25 cellular contexts compared by ENCODE assay signal in the genomic region with DNA sequence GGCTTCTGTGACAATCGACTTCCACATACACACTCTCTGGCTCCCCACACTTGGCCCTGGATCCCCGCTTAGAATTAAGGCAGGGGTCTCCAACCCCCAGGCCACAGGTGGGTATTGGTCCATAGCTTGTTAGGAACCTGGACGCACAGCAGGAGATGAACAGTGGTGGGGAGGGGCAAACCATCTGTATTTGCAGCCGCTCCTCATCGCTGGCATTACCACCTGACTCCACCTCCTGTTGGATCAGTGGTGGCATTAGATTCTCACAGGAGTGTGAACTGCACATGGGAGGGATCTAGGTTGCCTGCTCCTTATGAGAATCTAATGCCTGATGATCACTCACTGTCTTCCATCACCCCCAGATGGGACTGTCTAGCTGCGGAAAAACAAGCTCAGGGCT. TPM values are rescaled to one million over a fixed set of nuclear protein-coding genes. Genes with fewer than 3 reads are reported as not detected.
A peak's percentile ranks its signal among the peaks of the same experiment; 100 is the strongest.
DNase-seq lines count a peak whose midpoint lies in the region; ATAC-seq, FAIRE-seq and TF ChIP-seq lines count a peak whose summit lies in the region.
"Had no signal": no experiment of that assay in that cellular context is flagged by ENCODE, and none has a peak within 500 bp of the region (broad histone marks: within the 10 kb centered on the region; RNA-seq: fewer than 3 reads in every experiment).

No MANE protein-coding gene starts in this region.

- peak overlapping the region; percentile 70 for H3K27ac Mint-ChIP-seq in nephron progenitor cell
- H3K27ac Mint-ChIP-seq in stimulated activated naive B cell treated with anti-CD40 and anti-IgM and Interleukin-4, amounts not matched to agents 10 μg/mL and 1 μg/mL and 100 μg/mL, for 72 hours: peak overlapping the region; percentile 70
- H3K27ac Mint-ChIP-seq: CD4-positive, CD25-positive, alpha-beta regulatory T cell; IgD-negative memory B cell had no signal

- H3K36me3 Mint-ChIP-seq in nephron progenitor cell (ENCODE audit: low read depth): peaks cover 32% of the 10 kb centered on the region
- H3K36me3 Mint-ChIP-seq in stimulated activated naive B cell treated with anti-CD40 and anti-IgM and Interleukin-4, amounts not matched to agents 10 μg/mL and 1 μg/mL and 100 μg/mL, for 72 hours: peaks cover 22 to 39% of the 10 kb centered on the region in 2 donors

- TF ChIP-seq CTCF in IMR-90 (conservative IDR thresholded peaks at IDR 0.05; ENCODE audit: low read depth, low read length) (no peak), H1 (IDR thresholded peaks at IDR 0.05; ENCODE audit: control extremely low read depth in 1 of 3, insufficient read depth in 1 of 3, low read depth in 1 of 3, low read length in 3 of 3) (no peak), nephron progenitor cell (IDR thresholded peaks at IDR 0.05) (no peak), transverse colon (IDR thresholded peaks at IDR 0.05) (no peak), gastroesophageal sphincter (IDR thresholded peaks at IDR 0.05) (no peak)

- no peak overlapping the region; the same call in 1 of the 2 replicates for H2BK12ac ChIP-seq in H1 (ENCODE audit: low read depth, low read length)

- no peak overlapping the region for H4K91ac ChIP-seq in IMR-90 (ENCODE audit: insufficient read depth, low read depth, low read length)
- no peak overlapping the region for H4K91ac ChIP-seq in H1 (replicated peaks; ENCODE audit: insufficient read length, low read length)

- H3K79me2 ChIP-seq in H1 (ENCODE audit: control insufficient read depth in 1 of 2, insufficient read depth in 2 of 2, low read length in 2 of 2): no peaks in the 10 kb centered on the region

- H3K23me2 ChIP-seq in H1 (ENCODE audit: low read depth, low read length): no peaks in the 10 kb centered on the region; the same call in 1 of the 2 replicates

- H4K20me1 ChIP-seq in IMR-90 (ENCODE audit: insufficient read depth, low read length) (0 out of 2 replicates have a peak, but pooled peaks cover 2% of the 10 kb centered on the region), H1 (replicated peaks in 1 of 2; ENCODE audit: control insufficient read depth in 1 of 2, insufficient read depth in 2 of 2, low read length in 2 of 2) (peaks cover 0 to 4% of the 10 kb centered on the region in 2 experiments)
- H4K20me1 ChIP-seq: BLaER1 had no signal

- no peak for TF ChIP-seq EP300 in H1 (IDR thresholded peaks at IDR 0.05; ENCODE audit: borderline replicate concordance in 1 of 2, low read depth in 2 of 2, low read length in 2 of 2)
- TF ChIP-seq EP300 in transverse colon (IDR thresholded peaks at IDR 0.05; ENCODE audit: low read depth): no peak
- TF ChIP-seq EP300 in gastroesophageal sphincter (IDR thresholded peaks at IDR 0.05): no peak

- H3K36me3 ChIP-seq in IMR-90 (ENCODE audit: control insufficient read depth, insufficient read depth, low read length) (peaks cover 10% of the 10 kb centered on the region; the same call in 1 of the 2 replicates), H1 (ENCODE audit: control insufficient read depth in 2 of 4, insufficient read depth in 4 of 4, low read length in 3 of 4) (no peaks in the 10 kb centered on the region), transverse colon (no peaks in the 10 kb centered on the region), gastroesophageal sphincter (peaks cover 0 to 50% of the 10 kb centered on the region in 2 donors)

- no peak for DNase-seq in IMR-90
- no peak for DNase-seq in H1 (ENCODE audit: low read depth in 1 of 2, low spot score in 2 of 2)
- no peak for DNase-seq in nephron progenitor cell
- no peak for DNase-seq in stimulated activated naive B cell treated with anti-CD40 and anti-IgM and Interleukin-4, amounts not matched to agents 10 μg/mL and 1 μg/mL and 100 μg/mL, for 72 hours
- DNase-seq in transverse colon: no peak
- DNase-seq: CD4-positive, CD25-positive, alpha-beta regulatory T cell; DMS153; DND-41; GM23248; HCEC 1CT; NCI-H1048; NCI-H1417; NCI-H1694; NCI-H2029 treated with DMSO at 0.1 percent for 48 hours; NCI-H2227 treated with DMSO at 0.1 percent for 48 hours; NCI-H526 treated with DMSO at 0.1 percent for 48 hours; SHP77 had no signal

- H3K4me2 ChIP-seq in IMR-90 (ENCODE audit: low read depth, low read length) (no peak overlapping the region), H1 (ENCODE audit: insufficient read depth in 1 of 2, low read depth in 2 of 2, low read length in 2 of 2) (no peak overlapping the region)
- H3K4me2 ChIP-seq: BLaER1 had no signal

- TF ChIP-seq RAD21 in IMR-90 (IDR thresholded peaks at IDR 0.05; ENCODE audit: low read length) (no peak), H1 (IDR thresholded peaks at IDR 0.05 in 1 of 2, conservative IDR thresholded peaks at IDR 0.05 in 1 of 2; ENCODE audit: low read depth in 2 of 2, low read length in 2 of 2) (no peak)

- H3K56ac ChIP-seq in IMR-90 (ENCODE audit: extremely low read depth, insufficient read depth, low read length): no peak overlapping the region
- no peak overlapping the region for H3K56ac ChIP-seq in H1 (replicated peaks; ENCODE audit: insufficient read length, low read depth, low read length)

- TF ChIP-seq POLR2A in IMR-90 (IDR thresholded peaks at IDR 0.05; ENCODE audit: low read depth, low read length) (no peak), H1 (IDR thresholded peaks at IDR 0.05; ENCODE audit: control extremely low read depth in 1 of 2, low read depth in 2 of 2, low read length in 2 of 2) (no peak), transverse colon (IDR thresholded peaks at IDR 0.05) (no peak), gastroesophageal sphincter (IDR thresholded peaks at IDR 0.05) (no peak)

- H4K8ac ChIP-seq in IMR-90 (ENCODE audit: low read depth in 2 of 2, low read length in 2 of 2): no peak overlapping the region
- H4K8ac ChIP-seq in H1 (ENCODE audit: extremely low read depth, insufficient read depth, low read length): no peak overlapping the region

- H3K14ac ChIP-seq in IMR-90 (replicated peaks; ENCODE audit: low read depth, low read length) (no peak overlapping the region), H1 (ENCODE audit: insufficient read length) (no peak overlapping the region)

- peaks cover 35% of the 10 kb centered on the region for H3K4me1 ChIP-seq in IMR-90 (ENCODE audit: control insufficient read depth, insufficient read depth, low read length)
- peaks cover 0 to 30% (median 21%) of the 10 kb centered on the region in 4 experiments; a peak in 6 of 7 replicates for H3K4me1 ChIP-seq in H1 (replicated peaks in 1 of 4; ENCODE audit: control insufficient read depth in 3 of 4, insufficient read depth in 4 of 4, low read length in 3 of 4)
- peaks cover 0 to 8% (median 0%) of the 10 kb centered on the region in 4 donors for H3K4me1 ChIP-seq in transverse colon
- H3K4me1 ChIP-seq in gastroesophageal sphincter: peaks cover 0 to 24% (median 6%) of the 10 kb centered on the region in 3 donors

- BruUV-seq in IMR-90 (replicated peaks; lab: Mats Ljungman, UMichigan): no TSS peak

- CTCF ChIA-PET in IMR-90 (lab: Yijun Ruan, JAX) (no interaction called here), H1 (lab: Charles Lee; ENCODE audit: partially characterized antibody) (interaction anchor here (0.6 to 3.9 kb wide), 9 partner anchors 18 to 45 kb away, joined by 3 to 11 read pairs (median 3); no protein-coding TSS in a partner anchor)

- H2BK20ac ChIP-seq in IMR-90 (ENCODE audit: low read depth, low read length) (no peak overlapping the region), H1 (ENCODE audit: low read length) (no peak overlapping the region)

- no CpG with 5 or more reads among the region's 6 CpGs for WGBS in IMR-90 (ENCODE audit: extremely low coverage in 2 of 2, insufficient read length in 1 of 2), 2 experiments
- WGBS in H1 (ENCODE audit: extremely low coverage in 1 of 2, insufficient coverage in 1 of 2, insufficient read length in 1 of 2, insufficient replicate concordance in 2 of 2, low coverage in 1 of 2, low lambda C conversion rate in 2 of 2, missing lambda C conversion rate in 1 of 2), 2 experiments: 85% methylated on average over 6 of the region's 6 CpGs; no CpG with 5 or more reads in 1 of the 2 experiments
- 85 to 100% methylated on average over 2 to 6 of the region's 6 CpGs for WGBS in transverse colon (ENCODE audit: low coverage in 1 of 2), 2 donors
- WGBS in gastroesophageal sphincter (ENCODE audit: low coverage in 1 of 2), 2 donors: 96 to 98% methylated on average over 3 to 5 of the region's 6 CpGs

- H2BK5ac ChIP-seq in IMR-90 (ENCODE audit: low read depth, low read length, poor library complexity, severe bottlenecking) (no peak overlapping the region), H1 (ENCODE audit: low read depth, low read length) (no peak overlapping the region)

- no peak overlapping the region for H3K9ac ChIP-seq in IMR-90 (ENCODE audit: low read depth, low read length)
- H3K9ac ChIP-seq in H1 (replicated peaks in 1 of 4; ENCODE audit: extremely low read depth in 1 of 4, low read depth in 3 of 4, low read length in 3 of 4): no peak overlapping the region
- H3K9ac ChIP-seq: BLaER1, GM23248 had no signal

- H2BK15ac ChIP-seq in IMR-90 (ENCODE audit: low read depth, low read length) (no peak overlapping the region), H1 (ENCODE audit: low read length) (0 out of 2 replicates have a peak overlapping the region, but pooled peaks have one; percentile 49)

- H3K9me3 ChIP-seq in IMR-90 (ENCODE audit: control insufficient read depth, insufficient read depth, low read length) (0 out of 2 replicates have a peak, but pooled peaks cover 3% of the 10 kb centered on the region), H1 (ENCODE audit: insufficient read depth in 2 of 2, low read depth in 1 of 2, low read length in 1 of 2) (no peaks in the 10 kb centered on the region), transverse colon (no peaks in the 10 kb centered on the region), gastroesophageal sphincter (no peaks in the 10 kb centered on the region)
- H3K9me3 ChIP-seq: BLaER1 had no signal

- no peak overlapping the region for H3K23ac ChIP-seq in IMR-90 (ENCODE audit: low read depth, low read length)
- no peak overlapping the region for H3K23ac ChIP-seq in H1 (ENCODE audit: insufficient read length)

- peaks cover 15 to 66% of the 10 kb centered on the region in 2 experiments for H3K79me1 ChIP-seq in IMR-90 (ENCODE audit: low read depth in 1 of 2, low read length in 2 of 2)
- no peaks in the 10 kb centered on the region; the same call in 1 of the 2 replicates for H3K79me1 ChIP-seq in H1 (ENCODE audit: low read depth, low read length)

- H3K18ac ChIP-seq in IMR-90 (ENCODE audit: low read depth, low read length) (no peak overlapping the region), H1 (ENCODE audit: extremely low read depth, low read length) (no peak overlapping the region)

- no peak overlapping the region for H4K5ac ChIP-seq in IMR-90 (ENCODE audit: low read depth, low read length)
- no peak overlapping the region for H4K5ac ChIP-seq in H1 (ENCODE audit: insufficient read length, low read depth, low read length)

- no peak overlapping the region for H2AK9ac ChIP-seq in IMR-90 (replicated peaks; ENCODE audit: low read depth, low read length, poor library complexity)

- peaks cover 3% of the 10 kb centered on the region for H3K27me3 Mint-ChIP-seq in nephron progenitor cell (ENCODE audit: low read depth, poor library complexity)
- H3K27me3 Mint-ChIP-seq in stimulated activated naive B cell treated with anti-CD40 and anti-IgM and Interleukin-4, amounts not matched to agents 10 μg/mL and 1 μg/mL and 100 μg/mL, for 72 hours: no peaks in the 10 kb centered on the region
- H3K27me3 Mint-ChIP-seq: CD4-positive, CD25-positive, alpha-beta regulatory T cell; IgD-negative memory B cell had no signal

- H2AK5ac ChIP-seq in IMR-90 (ENCODE audit: low read depth, low read length): peak overlapping the region; percentile 71
- H2AK5ac ChIP-seq in H1 (ENCODE audit: low read depth, low read length): no peak overlapping the region

- H2BK120ac ChIP-seq in IMR-90 (ENCODE audit: low read depth, low read length) (no peak overlapping the region; the same call in 1 of the 2 replicates), H1 (replicated peaks; ENCODE audit: low read depth, low read length) (no peak overlapping the region)

- ATAC-seq in IMR-90 (ENCODE audit: low read depth) (no peak), gastroesophageal sphincter (no peak), HG02642 (IDR thresholded peaks at IDR 0.05; ENCODE audit: poor library complexity, unreplicated experiment) (no peak)
- ATAC-seq in stimulated activated naive B cell treated with anti-CD40 and anti-IgM and Interleukin-4, amounts not matched to agents 10 μg/mL and 1 μg/mL and 100 μg/mL, for 72 hours (replicated peaks): no peak
- no peak for ATAC-seq in activated CD4-positive, CD25-positive, alpha-beta regulatory T cell treated with anti-CD3 and anti-CD28 coated beads, Interleukin-2, amount 50 U/mL, for 24 hours

- in situ Hi-C loops in IMR-90 (cut with MboI; ENCODE audit: low sequenced_read_pairs) (no loop called here), transverse colon (cut with MboI; ENCODE audit: low pct_ligation_motif_present in 1 of 4, low pct_unique_long_range_greater_than_20kb in 1 of 4, low sequenced_read_pairs in 3 of 4) (no loop called here)

- H3K4me1 Mint-ChIP-seq in nephron progenitor cell: peaks cover 91% of the 10 kb centered on the region
- H3K4me1 Mint-ChIP-seq in stimulated activated naive B cell treated with anti-CD40 and anti-IgM and Interleukin-4, amounts not matched to agents 10 μg/mL and 1 μg/mL and 100 μg/mL, for 72 hours: peaks cover 0 to 2% of the 10 kb centered on the region in 2 donors
- H3K4me1 Mint-ChIP-seq: IgD-negative memory B cell had no signal

- H3K27me3 ChIP-seq in IMR-90 (ENCODE audit: control insufficient read depth, insufficient read depth, low read length) (no peaks in the 10 kb centered on the region), H1 (replicated peaks in 1 of 4; ENCODE audit: control insufficient read depth in 3 of 4, extremely low read depth in 1 of 4, insufficient read depth in 3 of 4, low read length in 3 of 4) (no peaks in the 10 kb centered on the region), transverse colon (no peaks in the 10 kb centered on the region), gastroesophageal sphincter (no peaks in the 10 kb centered on the region)
- H3K27me3 ChIP-seq: BLaER1 had no signal

- no peak overlapping the region for H3K4me3 Mint-ChIP-seq in nephron progenitor cell
- H3K4me3 Mint-ChIP-seq in stimulated activated naive B cell treated with anti-CD40 and anti-IgM and Interleukin-4, amounts not matched to agents 10 μg/mL and 1 μg/mL and 100 μg/mL, for 72 hours: no peak overlapping the region
- H3K4me3 Mint-ChIP-seq: CD4-positive, CD25-positive, alpha-beta regulatory T cell; IgD-negative memory B cell had no signal

- dilution Hi-C loops in IMR-90 (cut with HindIII; ENCODE audit: low sequenced_read_pairs, unreplicated experiment): no loop called here

- peaks cover 33% of the 10 kb centered on the region for H3K9me1 ChIP-seq in IMR-90 (ENCODE audit: insufficient read depth, low read length)

- intact Hi-C loops in IMR-90 (cut with micrococcal nuclease): no loop called here
- intact Hi-C loops in transverse colon (cut with DNase I; ENCODE audit: low total_unique reads): no loop called here

- FAIRE-seq in H1 (lab: Jason Lieb, UNC): no peak
- FAIRE-seq: A204.1, GM18507 had no signal

- H3K4ac ChIP-seq in IMR-90 (ENCODE audit: low read depth, low read length) (no peak overlapping the region; the same call in 1 of the 2 replicates), H1 (replicated peaks; ENCODE audit: insufficient read length, low read depth, low read length) (no peak overlapping the region)

- peaks cover 13% of the 10 kb centered on the region for H3K9me3 Mint-ChIP-seq in nephron progenitor cell
- no peaks in the 10 kb centered on the region for H3K9me3 Mint-ChIP-seq in stimulated activated naive B cell treated with anti-CD40 and anti-IgM and Interleukin-4, amounts not matched to agents 10 μg/mL and 1 μg/mL and 100 μg/mL, for 72 hours

- H2AFZ ChIP-seq in IMR-90 (replicated peaks; ENCODE audit: low read length, poor library complexity) (no peak overlapping the region), H1 (ENCODE audit: low read length) (no peak overlapping the region)
- H2AFZ ChIP-seq: GM23248 had no signal

- H3K27ac ChIP-seq in IMR-90 (ENCODE audit: insufficient read depth, low read length) (no peak overlapping the region), H1 (ENCODE audit: low read depth, low read length) (no peak overlapping the region), transverse colon (no peak overlapping the region), gastroesophageal sphincter (no peak overlapping the region)
- H3K27ac ChIP-seq: BLaER1, GM23248, RWPE1 had no signal

- no peak overlapping the region for H3K4me3 ChIP-seq in IMR-90 (ENCODE audit: insufficient read depth, low read depth, low read length)
- no peak overlapping the region for H3K4me3 ChIP-seq in H1 (ENCODE audit: extremely low read depth in 1 of 4, insufficient read depth in 2 of 4, low read depth in 3 of 4, low read length in 4 of 4)
- no peak overlapping the region for H3K4me3 ChIP-seq in transverse colon
- H3K4me3 ChIP-seq in gastroesophageal sphincter: no peak overlapping the region
- H3K4me3 ChIP-seq: BLaER1, GM23248 had no signal

- POLR2A ChIA-PET in IMR-90 (lab: Charles Lee; ENCODE audit: unreplicated experiment) (no interaction called here), H1 (lab: Charles Lee; ENCODE audit: partially characterized antibody) (interaction anchor here (1.9 to 2.4 kb wide), 3 partner anchors 12 to 16 kb away, joined by 5 to 10 read pairs (median 9); a partner anchor contains a TSS)

RNA-seq across cellular contexts. Expression of a gene that starts 16.0 kb away (rescaled TPM):
- total RNA-seq in IMR-90 (2012; rRNA removed): 2.8 and 3.0 TPM in 2 replicates
- 11.1 and 12.8 TPM in 2 replicates for polyA plus RNA-seq in IMR-90 (2012; rRNA removed)
- polyA plus RNA-seq in IMR-90 (2012; cell fraction: cytosol; rRNA removed): 4.8 and 18.3 TPM in 2 replicates
- 25.0 and 36.8 TPM in 2 replicates for polyA plus RNA-seq in IMR-90 (2012; cell fraction: nucleus; rRNA removed; ENCODE audit: low replicate concordance)
- total RNA-seq in H1 (2021; fragmentation: NEBNext Ultra II Directional; extraction: Animal tissue kit (Norgen Biotek cat#: 25700)): 10.3 and 10.8 TPM in 2 replicates
- polyA plus RNA-seq in H1 (2011; rRNA removed): 6.3 and 8.7 TPM in 2 replicates
- 4.8 TPM for polyA plus RNA-seq in H1 (2011; cell fraction: cytosol; rRNA removed)
- 10.4 TPM for polyA plus RNA-seq in H1 (2011; cell fraction: nucleus; rRNA removed)
- polyA plus RNA-seq in H1 (2012, experiment 1 of 2): 4.7 to 9.1 TPM (median 6.6 TPM) in 4 replicates
- polyA plus RNA-seq in H1 (2012, experiment 2 of 2): 6.2 TPM
- polyA plus RNA-seq in H1 (2013, experiment 1 of 2): 5.7 TPM
- 5.1 TPM for polyA plus RNA-seq in H1 (2013, experiment 2 of 2)
- 4.0 and 5.2 TPM in 2 replicates for polyA minus RNA-seq in H1 (2011; rRNA and poly(A)+ RNA removed)
- 4.5 TPM for polyA minus RNA-seq in H1 (2011; cell fraction: cytosol; rRNA and poly(A)+ RNA removed)
- 6.0 TPM for polyA minus RNA-seq in H1 (2011; cell fraction: nucleus; rRNA and poly(A)+ RNA removed)
- 10 to 100 TPM in 1 of 4 donors, 1 to 10 TPM in 3; 4.6 to 52.0 (median 5.8) TPM for total RNA-seq in transverse colon
- 1 to 10 TPM; 4.0 to 9.0 (median 5.5) TPM for total RNA-seq in gastroesophageal sphincter
